Comparison of ENCODE assay signal across 22 cellular contexts in the genomic region with DNA sequence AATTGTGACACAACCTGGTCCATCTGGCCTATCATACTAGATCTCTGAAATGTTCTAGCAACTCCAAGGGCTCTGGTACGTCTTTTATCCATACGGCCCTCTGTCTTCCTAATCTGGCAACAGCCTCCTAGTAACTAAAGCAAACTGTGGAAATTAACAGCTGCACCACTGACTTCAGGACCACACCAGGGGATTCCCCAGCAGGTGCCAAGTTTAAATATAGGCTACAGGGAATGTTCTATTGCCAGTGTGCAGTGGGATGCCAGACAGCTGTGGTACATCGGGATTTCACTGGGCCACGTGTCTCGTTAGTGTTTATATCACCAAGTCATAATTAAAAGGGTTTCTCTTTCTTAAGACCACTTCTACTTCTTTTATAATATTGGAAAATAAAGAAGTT.
DNase-seq lines count a peak whose midpoint lies in the region; ATAC-seq, FAIRE-seq and TF ChIP-seq lines count a peak whose summit lies in the region.
"Had no signal": no experiment of that assay in that cellular context is flagged by ENCODE, and none has a peak within 500 bp of the region (broad histone marks: within the 10 kb centered on the region; RNA-seq: fewer than 3 reads in every experiment).

No MANE protein-coding gene starts in this region.

- DNase-seq in Right ventricle myocardium inferior (ENCODE audit: missing footprints): no peak
- DNase-seq in cardiac septum (ENCODE audit: low spot score): no peak
- DNase-seq in NCI-H69 (lab: John Stamatoyannopoulos, UW): peak; percentile 86
- no peak for DNase-seq in right cardiac atrium
- DNase-seq in NCI-H2196 treated with DMSO at 0.1 percent for 48 hours (lab: John Stamatoyannopoulos, UW; ENCODE audit: unreplicated experiment): no peak
- no peak for DNase-seq in GM12891 (ENCODE audit: insufficient read length, low spot score)
- DNase-seq: activated CD4-positive, alpha-beta T cell treated with anti-CD3 and anti-CD28 coated beads for 36 hours; activated naive CD4-positive, alpha-beta T cell treated with anti-CD3 and anti-CD28 coated beads for 36 hours; activated T-cell treated with anti-CD3 and anti-CD28 coated beads, Interleukin-2, amount 50 U/mL, for 72 hours; amniotic stem cell; BE2C; GOT3; MM.1S; NCI-H187 treated with DMSO at 0.1 percent for 48 hours; NK-92 treated with Interleukin-12 subunit alpha and Interleukin-12 subunit beta, amount 100 ng/mL, for 24 hours; stimulated activated CD4-positive, alpha-beta T cell treated with anti-CD3 and anti-CD28 coated beads, Interleukin-4, amount 100 ng/mL, for 24 hours; stimulated activated naive CD8-positive, alpha-beta T cell treated with anti-CD3 and anti-CD28 coated beads, Interleukin-15, Interleukin-2, amounts not matched to agents 100 U/mL and 50 U/mL, for 24 hours; thyroid gland had no signal

- intact Hi-C loops in Right ventricle myocardium inferior (cut with DNase I): no loop called here
- intact Hi-C loops in cardiac septum (cut with DNase I): no loop called here
- intact Hi-C loops in right cardiac atrium (cut with DNase I): no loop called here

- no peak overlapping the region for H3K27ac ChIP-seq in right cardiac atrium (ENCODE audit: low read length)
- H3K27ac ChIP-seq: thyroid gland had no signal

- no peaks in the 10 kb centered on the region for H3K4me1 ChIP-seq in right cardiac atrium (ENCODE audit: control insufficient read depth, insufficient read depth, low read length)
- H3K4me1 ChIP-seq: thyroid gland had no signal

- FAIRE-seq in GM12891 (lab: Jason Lieb, UNC): no peak
- FAIRE-seq: bronchial epithelial cell had no signal

- ATAC-seq in Right ventricle myocardium inferior (peak; percentile 61), right cardiac atrium (peak; percentile 45 to 65), HG03520 (IDR thresholded peaks at IDR 0.05; ENCODE audit: unreplicated experiment) (no peak), HG03565 (IDR thresholded peaks at IDR 0.05; ENCODE audit: unreplicated experiment) (no peak)
- ATAC-seq: activated CD4-positive, alpha-beta T cell treated with anti-CD3 and anti-CD28 coated beads for 36 hours; activated T-cell treated with anti-CD3 and anti-CD28 coated beads, Interleukin-2, amount 50 U/mL, for 72 hours; Panc1; stimulated activated naive CD8-positive, alpha-beta T cell treated with anti-CD3 and anti-CD28 coated beads, Interleukin-15, Interleukin-2, amounts not matched to agents 100 U/mL and 50 U/mL, for 24 hours had no signal

- H3K9me3 ChIP-seq in right cardiac atrium (ENCODE audit: control insufficient read depth, low read length): no peaks in the 10 kb centered on the region
- H3K9me3 ChIP-seq: BE2C, thyroid gland had no signal

- H3K4me3 ChIP-seq in right cardiac atrium (ENCODE audit: low read length): no peak overlapping the region
- H3K4me3 ChIP-seq: thyroid gland had no signal

- WGBS in right cardiac atrium: 59% methylated on average over 5 of the region's 5 CpGs

- H3K27me3 ChIP-seq in right cardiac atrium (ENCODE audit: control insufficient read depth, insufficient read depth): no peaks in the 10 kb centered on the region
- H3K27me3 ChIP-seq: BE2C, thyroid gland had no signal

- no peak for TF ChIP-seq POLR2A in GM12891 (IDR thresholded peaks at IDR 0.05; ENCODE audit: low read depth, low read length)

TF ChIP-seq in GM12891, 5 proteins besides CTCF, POLR2A, EP300 and RAD21:
- TF ChIP-seq TAF1 (IDR thresholded peaks at IDR 0.05; ENCODE audit: low read depth, low read length) (no peak), PAX5 (IDR thresholded peaks at IDR 0.05; ENCODE audit: insufficient read depth, low read length, severe bottlenecking) (no peak), POU2F2 (IDR thresholded peaks at IDR 0.05; ENCODE audit: low read depth, low read length) (no peak), POLR2AphosphoS5 (IDR thresholded peaks at IDR 0.05; ENCODE audit: low read depth, low read length) (no peak), SPI1 (IDR thresholded peaks at IDR 0.05; ENCODE audit: low read depth, low read length) (no peak)

Comparison
In these comparisons a context has a peak if more than half of its experiments do, and no peak if none do; other contexts are left out.
1. ATAC-seq: peak in Right ventricle myocardium inferior (single experiment) and right cardiac atrium (2 of 2); none in HG03520 (single experiment) and HG03565 (single experiment).